Comparison of ENCODE assay signal across 1 cellular context in genomic region chr1:1959840-1960479, GRCh38.
TF ChIP-seq lines count a peak whose summit lies in the region.

No MANE protein-coding gene starts in this region.

TF ChIP-seq in GM12878, 131 proteins besides CTCF, POLR2A, EP300 and RAD21:
- TF ChIP-seq ZBTB11 (CRISPR knock-in tag; IDR thresholded peaks at IDR 0.05) = no peak
- TF ChIP-seq HCFC1 (IDR thresholded peaks at IDR 0.05; ENCODE audit: low read length) = no peak
- TF ChIP-seq SMC3 (IDR thresholded peaks at IDR 0.05; ENCODE audit: borderline replicate concordance, low read length) = peak; percentile 46; the same call in 1 of the 2 replicates
